In the genomic region with DNA sequence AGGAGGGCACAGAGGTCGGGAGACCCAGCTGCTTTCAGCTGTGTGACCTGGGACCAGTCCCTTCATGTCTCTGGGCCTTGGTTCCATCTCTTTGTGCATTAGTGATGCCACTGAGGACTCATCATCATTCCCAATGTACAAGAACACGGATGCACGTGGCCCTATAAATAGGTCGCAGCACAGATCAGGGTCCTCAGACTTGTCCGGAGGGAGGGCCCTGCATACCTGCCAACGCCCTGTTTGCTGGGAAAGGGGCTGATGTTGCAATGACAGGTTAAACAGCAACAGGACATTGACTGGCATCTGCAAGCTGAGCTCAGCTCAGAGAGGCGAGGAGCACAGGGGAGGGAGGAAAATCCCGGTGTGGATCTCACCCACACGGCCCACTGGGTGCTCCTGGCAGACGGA, we compare ENCODE assay signal across 9 cellular contexts. TPM values are rescaled to one million over a fixed set of nuclear protein-coding genes. Genes with fewer than 3 reads are reported as not detected.
A peak's percentile ranks its signal among the peaks of the same experiment; 100 is the strongest.
DNase-seq lines count a peak whose midpoint lies in the region; ATAC-seq and TF ChIP-seq lines count a peak whose summit lies in the region.
"Had no signal": no experiment of that assay in that cellular context is flagged by ENCODE, and none has a peak within 500 bp of the region (broad histone marks: within the 10 kb centered on the region; RNA-seq: fewer than 3 reads in every experiment).

No MANE protein-coding gene starts in this region.

- H3K4me3 ChIP-seq in heart left ventricle (no peak overlapping the region), mucosa of descending colon (no peak overlapping the region)

- ATAC-seq in heart left ventricle = peak in 3 of 4 donors; percentile 3 to 16 (median 14)
- peak; percentile 77 for ATAC-seq in mucosa of descending colon
- ATAC-seq in HG02973 (IDR thresholded peaks at IDR 0.05; ENCODE audit: unreplicated experiment) = no peak
- no peak for ATAC-seq in HG03442 (IDR thresholded peaks at IDR 0.05; ENCODE audit: unreplicated experiment)

- peaks cover 66% of the 10 kb centered on the region for H3K4me1 Mint-ChIP-seq in dendritic cell treated with granulocyte-macrophage colony-stimulating factor and Interleukin-4, amounts not matched to agents 40 ng/mL and 50 ng/mL, for 4 days (ENCODE audit: low read depth)

- H3K9me3 Mint-ChIP-seq in dendritic cell treated with granulocyte-macrophage colony-stimulating factor and Interleukin-4, amounts not matched to agents 40 ng/mL and 50 ng/mL, for 4 days = no peaks in the 10 kb centered on the region

- H3K27me3 Mint-ChIP-seq in dendritic cell treated with granulocyte-macrophage colony-stimulating factor and Interleukin-4, amounts not matched to agents 40 ng/mL and 50 ng/mL, for 4 days = no peaks in the 10 kb centered on the region

- peaks cover 14% of the 10 kb centered on the region for H3K36me3 Mint-ChIP-seq in dendritic cell treated with granulocyte-macrophage colony-stimulating factor and Interleukin-4, amounts not matched to agents 40 ng/mL and 50 ng/mL, for 4 days (ENCODE audit: low read depth)

- H3K27me3 ChIP-seq in heart left ventricle = no peaks in the 10 kb centered on the region

- H3K27ac ChIP-seq in heart left ventricle = peak overlapping the region in 10 of 12 donors; percentile 63 to 91 (median 81)

- peaks cover 0 to 93% (median 82%) of the 10 kb centered on the region in 9 donors for H3K36me3 ChIP-seq in heart left ventricle
- H3K36me3 ChIP-seq in mucosa of descending colon (ENCODE audit: low read depth) = no peaks in the 10 kb centered on the region

- no peak for TF ChIP-seq POLR2A in heart left ventricle (IDR thresholded peaks at IDR 0.05)

- intact Hi-C loops in heart left ventricle (cut with DNase I) (no loop called here), cardiac septum (cut with DNase I) (no loop called here), mucosa of descending colon (cut with DNase I, micrococcal nuclease) (no loop called here)
- intact Hi-C loops in dendritic cell treated with granulocyte-macrophage colony-stimulating factor and Interleukin-4, amounts not matched to agents 40 ng/mL and 50 ng/mL, for 4 days (cut with micrococcal nuclease) = no loop called here

- TF ChIP-seq CTCF in heart left ventricle (IDR thresholded peaks at IDR 0.05) = no peak
- no peak for TF ChIP-seq CTCF in mucosa of descending colon (IDR thresholded peaks at IDR 0.05)

- no peak overlapping the region for H3K4me3 Mint-ChIP-seq in dendritic cell treated with granulocyte-macrophage colony-stimulating factor and Interleukin-4, amounts not matched to agents 40 ng/mL and 50 ng/mL, for 4 days

- H3K4me1 ChIP-seq in heart left ventricle = peaks cover 4 to 59% (median 44%) of the 10 kb centered on the region in 12 donors
- peaks cover 17% of the 10 kb centered on the region for H3K4me1 ChIP-seq in mucosa of descending colon (ENCODE audit: low read depth)

- DNase-seq in heart left ventricle (peak in 1 of 5 donors; percentile 24), cardiac septum (ENCODE audit: low spot score) (no peak), mucosa of descending colon (peak; percentile 57 to 80 (median 67)), cerebellum (ENCODE audit: low spot score) (no peak), dermis blood vessel endothelial cell (no peak)
- DNase-seq: NCI-H1417 treated with DMSO at 0.1 percent for 48 hours had no signal

- peak overlapping the region; percentile 85 for H3K27ac Mint-ChIP-seq in dendritic cell treated with granulocyte-macrophage colony-stimulating factor and Interleukin-4, amounts not matched to agents 40 ng/mL and 50 ng/mL, for 4 days

- H3K9me3 ChIP-seq in heart left ventricle (no peaks in the 10 kb centered on the region), mucosa of descending colon (no peaks in the 10 kb centered on the region)

- 49 to 71% (median 63%) methylated on average over 10 of the region's 10 CpGs for WGBS in heart left ventricle, 4 donors

RNA-seq across cellular contexts. Expression of a gene that starts 21.8 kb away (rescaled TPM):
- 1,000 to 10,000 TPM in 1 of 9 donors, 100 to 1,000 TPM in 8; 271 to 1,146 (median 567) TPM for total RNA-seq in heart left ventricle
- 100 to 1,000 TPM; 211 to 972 TPM for polyA plus RNA-seq in heart left ventricle
- total RNA-seq in cardiac septum = 792 TPM
- total RNA-seq in mucosa of descending colon = 10 to 100 TPM; 14.9 to 62.2 (median 33.3) TPM
- 10.8 TPM for total RNA-seq in cerebellum
- 401 and 1,564 TPM in 2 replicates for total RNA-seq in dermis blood vessel endothelial cell

Comparison
In these comparisons a context has a peak if more than half of its experiments do, and no peak if none do; other contexts are left out.
1. ATAC-seq: peak in heart left ventricle (3 of 4) and mucosa of descending colon (single experiment); none in HG02973 (single experiment) and HG03442 (single experiment).
2. DNase-seq: peak in mucosa of descending colon (3 of 3); none in cardiac septum (single experiment), cerebellum (single experiment) and dermis blood vessel endothelial cell (single experiment).